In genomic region chr1:199151634-199152429, GRCh38 we compare ENCODE assay signal across 10 cellular contexts.
A peak's percentile ranks its signal among the peaks of the same experiment; 100 is the strongest.
DNase-seq lines count a peak whose midpoint lies in the region; ATAC-seq and TF ChIP-seq lines count a peak whose summit lies in the region.
"Had no signal": no experiment of that assay in that cellular context is flagged by ENCODE, and none has a peak within 500 bp of the region (broad histone marks: within the 10 kb centered on the region; RNA-seq: fewer than 3 reads in every experiment).

No MANE protein-coding gene starts in this region.

- no peaks in the 10 kb centered on the region for H3K4me1 ChIP-seq in breast epithelium
- H3K4me1 ChIP-seq: SJSA1 had no signal

- H3K27me3 ChIP-seq in breast epithelium = no peaks in the 10 kb centered on the region
- H3K27me3 ChIP-seq: SJSA1 had no signal

- POLR2A ChIA-PET in GM10248 (lab: Yijun Ruan, JAX) = no interaction called here

- DNase-seq in GM10248 (ENCODE audit: extremely low spot score) (peak; percentile 8), NOMO-1 treated with dmso at 0.1 percent for 144 hours (lab: John Stamatoyannopoulos, UW; ENCODE audit: unreplicated experiment) (peak; percentile 32), NCI-H2029 treated with DMSO at 0.1 percent for 48 hours (lab: John Stamatoyannopoulos, UW) (no peak), coronary artery (ENCODE audit: low spot score) (no peak), breast epithelium (ENCODE audit: low spot score in 2 of 2) (no peak)
- DNase-seq in stimulated activated CD4-positive, alpha-beta T cell treated with anti-CD3 and anti-CD28 coated beads, Interleukin-4, amount 100 ng/mL, for 1 hour = no peak
- DNase-seq: naive thymus-derived CD4-positive, alpha-beta T cell had no signal

- no peak overlapping the region for H3K27ac ChIP-seq in coronary artery
- H3K27ac ChIP-seq in breast epithelium = no peak overlapping the region
- H3K27ac ChIP-seq: SJSA1 had no signal

- TF ChIP-seq CTCF in GM10248 (IDR thresholded peaks at IDR 0.05; ENCODE audit: control extremely low read depth, extremely low read depth, low read depth, missing control alignments) (no peak), coronary artery (IDR thresholded peaks at IDR 0.05) (no peak), breast epithelium (IDR thresholded peaks at IDR 0.05) (no peak)

- CTCF ChIA-PET in GM10248 (lab: Yijun Ruan, JAX) = no interaction called here

- intact Hi-C loops in breast epithelium (cut with DNase I; ENCODE audit: low total_unique reads) = no loop called here

- no peaks in the 10 kb centered on the region for H3K9me3 ChIP-seq in breast epithelium
- H3K9me3 ChIP-seq: SJSA1 had no signal

- TF ChIP-seq POLR2A in breast epithelium (IDR thresholded peaks at IDR 0.05) = no peak

- no peak overlapping the region for H3K4me3 ChIP-seq in coronary artery
- H3K4me3 ChIP-seq in breast epithelium = no peak overlapping the region
- H3K4me3 ChIP-seq: SJSA1 had no signal

- H3K36me3 ChIP-seq in breast epithelium = no peaks in the 10 kb centered on the region
- H3K36me3 ChIP-seq: SJSA1 had no signal

- peak; percentile 68 for ATAC-seq in GM19455 (IDR thresholded peaks at IDR 0.05; ENCODE audit: unreplicated experiment)
- ATAC-seq in HG03045 (IDR thresholded peaks at IDR 0.05; ENCODE audit: unreplicated experiment) = peak; percentile 53
- ATAC-seq: naive thymus-derived CD4-positive, alpha-beta T cell had no signal

Comparison
In these comparisons a context has a peak if more than half of its experiments do, and no peak if none do; other contexts are left out.
1. DNase-seq: peak in GM10248 (single experiment) and NOMO-1 treated with dmso at 0.1 percent for 144 hours (single experiment); none in NCI-H2029 treated with DMSO at 0.1 percent for 48 hours (single experiment), stimulated activated CD4-positive, alpha-beta T cell treated with anti-CD3 and anti-CD28 coated beads, Interleukin-4, amount 100 ng/mL, for 1 hour (single experiment), coronary artery (single experiment) and breast epithelium (0 of 2).